ENCODE assay signal across 8 cellular contexts in the genomic region with DNA sequence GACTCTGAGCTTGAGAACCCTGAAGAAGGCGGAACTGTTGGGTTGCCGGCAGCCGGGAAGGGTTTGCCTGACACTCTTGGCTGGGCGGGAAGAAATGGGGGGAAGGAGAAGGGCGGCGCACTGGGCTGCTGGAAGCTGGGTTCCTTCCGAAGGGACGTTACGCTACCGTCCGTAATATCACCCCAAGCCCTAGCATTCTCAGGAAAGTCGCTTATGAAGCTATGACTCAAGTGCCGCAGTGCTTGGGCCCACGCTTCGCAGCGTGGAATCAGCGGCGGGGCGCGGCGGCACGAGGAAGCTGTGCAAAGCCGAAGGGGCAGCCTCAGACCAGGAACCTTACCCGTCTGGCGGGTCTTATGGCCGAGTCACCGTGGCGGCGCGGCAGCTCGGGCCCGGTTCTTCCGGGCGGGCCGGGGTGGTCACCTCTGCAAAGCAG. TPM values are rescaled to one million over a fixed set of nuclear protein-coding genes. Genes with fewer than 3 reads are reported as not detected.
A peak's percentile ranks its signal among the peaks of the same experiment; 100 is the strongest.
DNase-seq lines count a peak whose midpoint lies in the region; ATAC-seq, FAIRE-seq and TF ChIP-seq lines count a peak whose summit lies in the region.

No MANE protein-coding gene starts in this region.

- TF ChIP-seq POLR2A in H1 (IDR thresholded peaks at IDR 0.05; ENCODE audit: control extremely low read depth in 1 of 2, low read depth in 2 of 2, low read length in 2 of 2) = peak; percentile 87 to 89

- H3K4me2 ChIP-seq in SK-N-SH = no peak overlapping the region
- H3K4me2 ChIP-seq in H1 (ENCODE audit: insufficient read depth in 1 of 2, low read depth in 2 of 2, low read length in 2 of 2) = peak overlapping the region; percentile 62 to 83

- no peak overlapping the region for H3K14ac ChIP-seq in H1 (ENCODE audit: insufficient read length)

- no peak overlapping the region; the same call in 1 of the 2 replicates for H2BK12ac ChIP-seq in H1 (ENCODE audit: low read depth, low read length)

- H3K79me1 ChIP-seq in H1 (ENCODE audit: low read depth, low read length) = no peaks in the 10 kb centered on the region

- H2BK120ac ChIP-seq in H1 (replicated peaks; ENCODE audit: low read depth, low read length) = no peak overlapping the region

- CTCF ChIA-PET in SK-N-SH (lab: Yijun Ruan, JAX) = interaction anchor here (1.2 to 1.4 kb wide), 3 partner anchors 12 to 64 kb away, joined by 3 to 7 read pairs (median 4); no protein-coding TSS in a partner anchor
- CTCF ChIA-PET in H1 (lab: Charles Lee; ENCODE audit: partially characterized antibody) = interaction anchor here (1.2 to 3.5 kb wide), 6 partner anchors 11 to 50 kb away, joined by 3 to 20 read pairs (median 4); no protein-coding TSS in a partner anchor

- WGBS in SK-N-SH (ENCODE audit: low lambda C conversion rate) = 64% methylated on average over 15 of the region's 35 CpGs
- 35% methylated on average over 35 of the region's 35 CpGs for WGBS in HUES64
- WGBS in H1 (ENCODE audit: extremely low coverage in 1 of 2, insufficient coverage in 1 of 2, insufficient read length in 1 of 2, insufficient replicate concordance in 2 of 2, low coverage in 1 of 2, low lambda C conversion rate in 2 of 2, missing lambda C conversion rate in 1 of 2), 2 experiments = 23% methylated on average over 35 of the region's 35 CpGs; no CpG with 5 or more reads in 1 of the 2 experiments

- no peak overlapping the region for H2BK20ac ChIP-seq in H1 (ENCODE audit: low read length)

- H3K27me3 ChIP-seq in SK-N-SH (ENCODE audit: insufficient read depth) (no peaks in the 10 kb centered on the region), HUES64 (ENCODE audit: insufficient read depth, low read length) (peaks cover 33% of the 10 kb centered on the region), H1 (replicated peaks in 1 of 4; ENCODE audit: control insufficient read depth in 3 of 4, extremely low read depth in 1 of 4, insufficient read depth in 3 of 4, low read length in 3 of 4) (no peaks in the 10 kb centered on the region; a peak in 2 of 7 replicates), mononuclear cell (ENCODE audit: insufficient read depth, low read length) (peaks cover 3% of the 10 kb centered on the region)

- H4K8ac ChIP-seq in H1 (ENCODE audit: extremely low read depth, insufficient read depth, low read length) = peak overlapping the region; percentile 99; the same call in 1 of the 2 replicates

- H4K20me1 ChIP-seq in SK-N-SH (ENCODE audit: insufficient read depth) = no peaks in the 10 kb centered on the region
- no peaks in the 10 kb centered on the region for H4K20me1 ChIP-seq in H1 (replicated peaks in 1 of 2; ENCODE audit: control insufficient read depth in 1 of 2, insufficient read depth in 2 of 2, low read length in 2 of 2)

- no peak overlapping the region for H3K23ac ChIP-seq in H1 (ENCODE audit: insufficient read length)

- TF ChIP-seq RAD21 in SK-N-SH (IDR thresholded peaks at IDR 0.05; ENCODE audit: low read length) (no peak), H1 (IDR thresholded peaks at IDR 0.05 in 1 of 2, conservative IDR thresholded peaks at IDR 0.05 in 1 of 2; ENCODE audit: low read depth in 2 of 2, low read length in 2 of 2) (peak in 1 of 2 experiments; percentile 19; a peak in 1 of 4 replicates)

- peak overlapping the region; percentile 44; the same call in 1 of the 2 replicates for H3K18ac ChIP-seq in H1 (ENCODE audit: extremely low read depth, low read length)

- H2AFZ ChIP-seq in SK-N-SH (ENCODE audit: low read depth) = peak overlapping the region; percentile 25; the same call in 1 of the 2 replicates
- H2AFZ ChIP-seq in H1 (ENCODE audit: low read length) = peak overlapping the region; percentile 86

- H3K4me3 ChIP-seq in SK-N-SH (ENCODE audit: low read depth in 2 of 2, low read length in 1 of 2) (peak overlapping the region in 1 of 2 experiments; percentile 39; a peak in 1 of 4 replicates), HUES64 (ENCODE audit: low read length) (peak overlapping the region; percentile 98), H1 (ENCODE audit: extremely low read depth in 1 of 4, insufficient read depth in 2 of 4, low read depth in 3 of 4, low read length in 4 of 4) (peak overlapping the region; percentile 61 to 84 (median 78)), mononuclear cell (ENCODE audit: low read length) (peak overlapping the region; percentile 44)

- H3K9ac ChIP-seq in SK-N-SH = no peak overlapping the region; the same call in 1 of the 2 replicates
- peak overlapping the region; percentile 97 for H3K9ac ChIP-seq in HUES64 (ENCODE audit: low read depth, low read length)
- peak overlapping the region in 3 of 4 experiments; percentile 92 to 94 (median 93); a peak in 6 of 7 replicates for H3K9ac ChIP-seq in H1 (replicated peaks in 1 of 4; ENCODE audit: extremely low read depth in 1 of 4, low read depth in 3 of 4, low read length in 3 of 4)

- H3K4ac ChIP-seq in H1 (replicated peaks; ENCODE audit: insufficient read length, low read depth, low read length) = peak overlapping the region; percentile 87

- no peak overlapping the region for H4K5ac ChIP-seq in H1 (ENCODE audit: insufficient read length, low read depth, low read length)

- DNase-seq in SK-N-SH (peak; percentile 55), H1 (ENCODE audit: low read depth in 1 of 2, low spot score in 2 of 2) (peak in 1 of 2 experiments; percentile 75), NCI-H69 (lab: John Stamatoyannopoulos, UW) (no peak)
- peak; percentile 88 for DNase-seq in activated CD8-positive, alpha-beta memory T cell treated with anti-CD3 and anti-CD28 coated beads for 24 hours
- peak; percentile 7 to 14 for DNase-seq in stimulated activated CD8-positive, alpha-beta memory T cell treated with anti-CD3 and anti-CD28 coated beads, Interleukin-15, amount 100 ng/mL, for 4 hours (ENCODE audit: low read depth in 2 of 2)

- H2AK5ac ChIP-seq in H1 (ENCODE audit: low read depth, low read length) = no peak overlapping the region

- no peak for ATAC-seq in SK-N-SH treated with all-trans-retinoic acid at 6 μM for 48 hours

- H2BK5ac ChIP-seq in H1 (ENCODE audit: low read depth, low read length) = peak overlapping the region; percentile 92

- peaks cover 27% of the 10 kb centered on the region for H3F3A ChIP-seq in SK-N-SH (replicated peaks; ENCODE audit: insufficient read depth)

- peak overlapping the region; percentile 79 for H4K91ac ChIP-seq in H1 (replicated peaks; ENCODE audit: insufficient read length, low read length)

- TF ChIP-seq EP300 in SK-N-SH (IDR thresholded peaks at IDR 0.05; ENCODE audit: borderline replicate concordance in 1 of 2, low read depth in 1 of 2, low read length in 1 of 2) (no peak), H1 (IDR thresholded peaks at IDR 0.05; ENCODE audit: borderline replicate concordance in 1 of 2, low read depth in 2 of 2, low read length in 2 of 2) (no peak; a peak in 1 of 3 replicates)

- no peak for FAIRE-seq in H1 (lab: Jason Lieb, UNC)

- POLR2A ChIA-PET in SK-N-SH (lab: Yijun Ruan, JAX) (no interaction called here), H1 (lab: Charles Lee; ENCODE audit: partially characterized antibody) (interaction anchor here (0.7 to 2.2 kb wide), 5 partner anchors 11 to 61 kb away, joined by 3 to 15 read pairs (median 4); no protein-coding TSS in a partner anchor)

- peak overlapping the region; percentile 24 for H3K56ac ChIP-seq in H1 (replicated peaks; ENCODE audit: insufficient read length, low read depth, low read length)

- H3K79me2 ChIP-seq in SK-N-SH (ENCODE audit: insufficient read depth) (no peaks in the 10 kb centered on the region), H1 (ENCODE audit: control insufficient read depth in 1 of 2, insufficient read depth in 2 of 2, low read length in 2 of 2) (no peaks in the 10 kb centered on the region)

- H3K27ac ChIP-seq in SK-N-SH (ENCODE audit: low read depth in 2 of 2, low read length in 1 of 2) (peak overlapping the region in 1 of 2 experiments; percentile 95; a peak in 1 of 4 replicates), HUES64 (ENCODE audit: low read depth, low read length) (peak overlapping the region; percentile 86), H1 (ENCODE audit: low read depth, low read length) (peak overlapping the region; percentile 79)

- H3K36me3 ChIP-seq in SK-N-SH (replicated peaks in 1 of 2; ENCODE audit: control insufficient read depth in 1 of 2, insufficient read depth in 2 of 2, low read length in 1 of 2) (no peaks in the 10 kb centered on the region), HUES64 (ENCODE audit: insufficient read depth, low read length) (no peaks in the 10 kb centered on the region), H1 (ENCODE audit: control insufficient read depth in 2 of 4, insufficient read depth in 4 of 4, low read length in 3 of 4) (no peaks in the 10 kb centered on the region)

- no peaks in the 10 kb centered on the region for H3K9me2 ChIP-seq in SK-N-SH

- TF ChIP-seq CTCF in SK-N-SH (IDR thresholded peaks at IDR 0.05) (no peak), H1 (IDR thresholded peaks at IDR 0.05; ENCODE audit: control extremely low read depth in 1 of 3, insufficient read depth in 1 of 3, low read depth in 1 of 3, low read length in 3 of 3) (no peak)

- H3K4me1 ChIP-seq in SK-N-SH (ENCODE audit: control insufficient read depth in 1 of 2, insufficient read depth in 2 of 2, low read depth in 1 of 2, low read length in 1 of 2) = peaks cover 0 to 19% of the 10 kb centered on the region in 2 experiments; a peak in 3 of 4 replicates
- H3K4me1 ChIP-seq in HUES64 (ENCODE audit: insufficient read depth, low read length) = peaks cover 3% of the 10 kb centered on the region; the same call in 1 of the 2 replicates
- H3K4me1 ChIP-seq in H1 (replicated peaks in 1 of 4; ENCODE audit: control insufficient read depth in 3 of 4, insufficient read depth in 4 of 4, low read length in 3 of 4) = peaks cover 0 to 3% (median 0%) of the 10 kb centered on the region in 4 experiments; a peak in 1 of 7 replicates
- H3K4me1 ChIP-seq in mononuclear cell (ENCODE audit: insufficient read depth, low read length) = peaks cover 24% of the 10 kb centered on the region

- no peak overlapping the region; the same call in 1 of the 2 replicates for H2BK15ac ChIP-seq in H1 (ENCODE audit: low read length)

- no peaks in the 10 kb centered on the region for H3K9me3 ChIP-seq in SK-N-SH
- H3K9me3 ChIP-seq in HUES64 (ENCODE audit: insufficient read depth, low read depth, low read length) = no peaks in the 10 kb centered on the region
- no peaks in the 10 kb centered on the region for H3K9me3 ChIP-seq in H1 (ENCODE audit: insufficient read depth in 2 of 2, low read depth in 1 of 2, low read length in 1 of 2)
- H3K9me3 ChIP-seq in mononuclear cell (ENCODE audit: low read depth, low read length) = no peaks in the 10 kb centered on the region

- H3K23me2 ChIP-seq in H1 (ENCODE audit: low read depth, low read length) = peaks cover 6% of the 10 kb centered on the region; the same call in 1 of the 2 replicates

RNA-seq across cellular contexts. Expression of a gene that starts 50.2 kb away (rescaled TPM):
- 0.10 and 0.19 TPM in 2 replicates for polyA plus RNA-seq in SK-N-SH (2012; rRNA removed)
- 0.10 and 0.12 TPM in 2 replicates for polyA plus RNA-seq in SK-N-SH (2012; cell fraction: cytosol; rRNA removed)
- 0.04 and 0.11 TPM in 2 replicates for polyA plus RNA-seq in SK-N-SH (2012; cell fraction: nucleus; rRNA removed)
- polyA plus RNA-seq in HUES64 (2013, experiment 1 of 2) = 0.10 TPM
- 0.19 TPM for polyA plus RNA-seq in HUES64 (2013, experiment 2 of 2)
- total RNA-seq in H1 (2021; fragmentation: NEBNext Ultra II Directional; extraction: Animal tissue kit (Norgen Biotek cat#: 25700)) = 0.37 and 0.54 TPM in 2 replicates
- 0.20 and 0.39 TPM in 2 replicates for polyA plus RNA-seq in H1 (2011; rRNA removed)
- 0.16 TPM for polyA plus RNA-seq in H1 (2011; cell fraction: cytosol; rRNA removed)
- 0.23 TPM for polyA plus RNA-seq in H1 (2011; cell fraction: nucleus; rRNA removed)
- polyA plus RNA-seq in H1 (2012, experiment 1 of 2) = 0.12 to 0.42 TPM (median 0.25 TPM) in 4 replicates
- polyA plus RNA-seq in H1 (2012, experiment 2 of 2) = 0.14 TPM
- polyA plus RNA-seq in H1 (2013, experiment 1 of 2) = 0.24 TPM
- 0.22 TPM for polyA plus RNA-seq in H1 (2013, experiment 2 of 2)
- polyA minus RNA-seq in H1 (2011; rRNA and poly(A)+ RNA removed) = 0.13 and 0.20 TPM in 2 replicates
- polyA minus RNA-seq in H1 (2011; cell fraction: cytosol; rRNA and poly(A)+ RNA removed) = not detected
- polyA minus RNA-seq in H1 (2011; cell fraction: nucleus; rRNA and poly(A)+ RNA removed) = not detected
- 0.42 TPM for total RNA-seq in mononuclear cell

RNA-seq across cellular contexts. Expression of a gene that starts 51.3 kb away (rescaled TPM):
- polyA plus RNA-seq in SK-N-SH (2012; rRNA removed) (2.4 and 4.5 TPM in 2 replicates), H1 (2011; rRNA removed) (0.18 and 0.25 TPM in 2 replicates)
- 1.7 and 2.0 TPM in 2 replicates for polyA plus RNA-seq in SK-N-SH (2012; cell fraction: cytosol; rRNA removed)
- polyA plus RNA-seq in SK-N-SH (2012; cell fraction: nucleus; rRNA removed) = 5.2 and 9.4 TPM in 2 replicates
- polyA plus RNA-seq in HUES64 (2013, experiment 1 of 2) = not detected
- not detected for polyA plus RNA-seq in HUES64 (2013, experiment 2 of 2)
- not detected in 2 replicates for total RNA-seq in H1 (2021; fragmentation: NEBNext Ultra II Directional; extraction: Animal tissue kit (Norgen Biotek cat#: 25700))
- polyA plus RNA-seq in H1 (2011; cell fraction: cytosol; rRNA removed) = 0.12 TPM
- polyA plus RNA-seq in H1 (2011; cell fraction: nucleus; rRNA removed) = 0.51 TPM
- 0.04 to 0.39 TPM (median 0.06 TPM) in 3 of 4 replicates, not detected in the other for polyA plus RNA-seq in H1 (2012, experiment 1 of 2)
- not detected for polyA plus RNA-seq in H1 (2012, experiment 2 of 2)
- polyA plus RNA-seq in H1 (2013, experiment 1 of 2) = 0.08 TPM
- 0.07 TPM for polyA plus RNA-seq in H1 (2013, experiment 2 of 2)
- polyA minus RNA-seq in H1 (2011; rRNA and poly(A)+ RNA removed) = 0.32 TPM in 1 of 2 replicates, not detected in the other
- not detected for polyA minus RNA-seq in H1 (2011; cell fraction: cytosol; rRNA and poly(A)+ RNA removed)
- not detected for polyA minus RNA-seq in H1 (2011; cell fraction: nucleus; rRNA and poly(A)+ RNA removed)
- 2.5 TPM for total RNA-seq in mononuclear cell
